1 cellular context compared by ENCODE assay signal in genomic region chr3:119305271-119305670, GRCh38.
TF ChIP-seq lines count a peak whose summit lies in the region.

No MANE protein-coding gene starts in this region.

TF ChIP-seq in H1, 55 proteins besides CTCF, POLR2A, EP300 and RAD21 (continued from another document):
- no peak for TF ChIP-seq CHD7 (IDR thresholded peaks at IDR 0.05; ENCODE audit: insufficient replicate concordance, low read length)
